Comparison of ENCODE assay signal across 17 cellular contexts in genomic region chr5:77638204-77638762, GRCh38. TPM values are rescaled to one million over a fixed set of nuclear protein-coding genes. Genes with fewer than 3 reads are reported as not detected.
A peak's percentile ranks its signal among the peaks of the same experiment; 100 is the strongest.
DNase-seq lines count a peak whose midpoint lies in the region; ATAC-seq, FAIRE-seq and TF ChIP-seq lines count a peak whose summit lies in the region.
"Had no signal": no experiment of that assay in that cellular context is flagged by ENCODE, and none has a peak within 500 bp of the region (broad histone marks: within the 10 kb centered on the region; RNA-seq: fewer than 3 reads in every experiment).

Gene OTP (minus strand): TSS chr5:77638713. CDS start chr5:77638549, 164 bp downstream.

- H2AFZ ChIP-seq in GM12878 (ENCODE audit: control insufficient read depth, low read depth, low read length), result no peak within 1 kb of the TSS

- TF ChIP-seq CTCF in HFFc6 (IDR thresholded peaks at IDR 0.05) (no peak), GM12878 (IDR thresholded peaks at IDR 0.05 in 2 of 3, conservative IDR thresholded peaks at IDR 0.05 in 1 of 3; ENCODE audit: control insufficient read depth in 2 of 3, extremely low read depth in 1 of 3, insufficient read depth in 1 of 3, low read depth in 3 of 3, low read length in 3 of 3) (no peak), nephron progenitor cell (IDR thresholded peaks at IDR 0.05) (no peak)

- no peak for TF ChIP-seq POLR2A in GM12878 (IDR thresholded peaks at IDR 0.05; ENCODE audit: low read depth, low read length)

- H3K4me2 ChIP-seq in GM12878 (ENCODE audit: control insufficient read depth, insufficient read depth), result no peak within 1 kb of the TSS

- H3K4me1 ChIP-seq in GM12878 (ENCODE audit: control insufficient read depth, insufficient read depth, low read length), result no peaks in the 10 kb centered on the region

- no peaks in the 10 kb centered on the region for H4K20me1 ChIP-seq in GM12878 (ENCODE audit: control insufficient read depth, insufficient read depth)

- H3K27ac ChIP-seq in GM12878 (ENCODE audit: control insufficient read depth, insufficient read depth), result no peak within 1 kb of the TSS
- H3K27ac ChIP-seq: 22Rv1, skin epidermis, transverse colon had no signal

- H3K9me3 Mint-ChIP-seq in HFFc6 (0 out of 2 replicates have a peak, but pooled peaks cover 6% of the 10 kb centered on the region), nephron progenitor cell (peaks cover 11% of the 10 kb centered on the region)

- POLR2A ChIA-PET in GM12878 (lab: Charles Lee), result interaction anchor here (0.6 to 1.7 kb wide), 6 partner anchors 8 to 379 kb away, joined by 3 to 10 read pairs (median 4); no protein-coding TSS in a partner anchor

- SMC1A ChIA-PET in GM12878 (lab: Charles Lee; ENCODE audit: uncharacterized antibody, unreplicated experiment), result interaction anchor here (0.7 to 1.1 kb wide), 5 partner anchors 9 to 218 kb away, joined by 3 to 5 read pairs (median 3); no protein-coding TSS in a partner anchor

- peaks cover 10% of the 10 kb centered on the region; the same call in 1 of the 2 replicates for H3K36me3 Mint-ChIP-seq in HFFc6 (ENCODE audit: low read depth)
- no peaks in the 10 kb centered on the region for H3K36me3 Mint-ChIP-seq in nephron progenitor cell (ENCODE audit: low read depth)

- H3K27ac Mint-ChIP-seq in HFFc6 (no peak within 1 kb of the TSS), nephron progenitor cell (no peak within 1 kb of the TSS)

- peak within 1 kb of the TSS; percentile 4; the same call in 1 of the 2 replicates for H3K4me3 Mint-ChIP-seq in HFFc6
- peak within 1 kb of the TSS; percentile 49 for H3K4me3 Mint-ChIP-seq in nephron progenitor cell

- no peak within 1 kb of the TSS for H3K9ac ChIP-seq in GM12878 (ENCODE audit: control insufficient read depth, insufficient read depth, low read length)

- RAD21 ChIA-PET in GM12878 (lab: Charles Lee; ENCODE audit: unreplicated experiment), result interaction anchor here (0.9 to 1.4 kb wide), 2 partner anchors 77 to 132 kb away, joined by 3 to 6 read pairs; no protein-coding TSS in a partner anchor

- no peak within 1 kb of the TSS for H3K4me3 ChIP-seq in GM12878
- H3K4me3 ChIP-seq: skin epidermis, transverse colon had no signal

- intact Hi-C loops in GM12878 (cut with micrococcal nuclease; ENCODE audit: unreplicated experiment), result no loop called here

- DNase-seq in DMS53 (lab: John Stamatoyannopoulos, UW) (peak; percentile 49), DMS53 treated with DMSO at 0.1 percent for 48 hours (lab: John Stamatoyannopoulos, UW; ENCODE audit: unreplicated experiment) (no peak), HFFc6 (no peak), GM12878 (ENCODE audit: low read depth, low spot score) (no peak), nephron progenitor cell (no peak), NCI-H1092 (lab: John Stamatoyannopoulos, UW) (no peak), COLO668 (lab: John Stamatoyannopoulos, UW; ENCODE audit: unreplicated experiment) (no peak)
- DNase-seq in stimulated activated CD4-positive, alpha-beta T cell treated with anti-CD3 and anti-CD28 coated beads, Interleukin-12 subunit alpha, Interleukin-12 subunit beta, amount 100 ng/mL, for 4 hours, result no peak
- DNase-seq: activated naive CD4-positive, alpha-beta T cell treated with anti-CD3 and anti-CD28 coated beads, Interleukin-2, amount 50 U/mL, for 16 hours; NK-92 treated with Interleukin-12 subunit alpha and Interleukin-12 subunit beta, amount 100 ng/mL, for 24 hours; transverse colon had no signal

- H3K79me2 ChIP-seq in GM12878 (ENCODE audit: control insufficient read depth, insufficient read depth, low read length), result no peaks in the 10 kb centered on the region

- H3K36me3 ChIP-seq in GM12878 (ENCODE audit: control insufficient read depth in 2 of 2, insufficient read depth in 2 of 2, low read length in 1 of 2), result no peaks in the 10 kb centered on the region
- H3K36me3 ChIP-seq: transverse colon had no signal

- TF ChIP-seq RAD21 in GM12878 (IDR thresholded peaks at IDR 0.05; ENCODE audit: insufficient read depth, low read depth, low read length), result no peak

- no TSS peak for BruUV-seq in GM12878 (replicated peaks; lab: Mats Ljungman, UMichigan)

- in situ Hi-C loops in GM12878 (cut with MboI), result no loop called here

- peaks cover 57% of the 10 kb centered on the region for H3K27me3 Mint-ChIP-seq in HFFc6 (ENCODE audit: insufficient read depth)
- H3K27me3 Mint-ChIP-seq in nephron progenitor cell (ENCODE audit: low read depth, poor library complexity), result peaks cover 100% of the 10 kb centered on the region

- H3K4me1 Mint-ChIP-seq in HFFc6 (ENCODE audit: low read depth), result peaks cover 7% of the 10 kb centered on the region; the same call in 1 of the 2 replicates
- H3K4me1 Mint-ChIP-seq in nephron progenitor cell, result peaks cover 42% of the 10 kb centered on the region

- peak; percentile 11; the same call in 2 of the 3 replicates for ATAC-seq in GM12878
- ATAC-seq: activated CD4-positive, CD25-positive, alpha-beta regulatory T cell treated with anti-CD3 and anti-CD28 coated beads, Interleukin-2, amount 50 U/mL, for 24 hours had no signal

- WGBS in GM12878 (ENCODE audit: insufficient coverage, insufficient replicate concordance, low lambda C conversion rate, missing lambda C conversion rate), result 35% methylated on average over 19 of the region's 22 CpGs

- CTCF ChIA-PET in GM12878 (lab: Yijun Ruan, JAX), result interaction anchor here (0.8 kb wide), 1 partner anchor 80 kb away, joined by 4 read pairs; no protein-coding TSS in a partner anchor

- no peak for TF ChIP-seq EP300 in GM12878 (IDR thresholded peaks at IDR 0.05; ENCODE audit: borderline replicate concordance in 1 of 2, control insufficient read depth in 1 of 2, low read depth in 2 of 2, low read length in 2 of 2)

- H3K9me3 ChIP-seq in GM12878 (replicated peaks; ENCODE audit: control insufficient read depth, insufficient read depth, low read length), result peaks cover 18% of the 10 kb centered on the region
- H3K9me3 ChIP-seq: transverse colon had no signal

- H3K27me3 ChIP-seq in GM12878 (replicated peaks in 1 of 2; ENCODE audit: control insufficient read depth in 2 of 2, insufficient read depth in 2 of 2, low read length in 1 of 2), result peaks cover 3 to 52% of the 10 kb centered on the region in 2 experiments

- FAIRE-seq in GM12878 (lab: Jason Lieb, UNC), result no peak
- FAIRE-seq: colon, D721Med had no signal

TF ChIP-seq in GM12878, 131 proteins besides CTCF, POLR2A, EP300 and RAD21:
- TF ChIP-seq BCL3 (IDR thresholded peaks at IDR 0.05; ENCODE audit: borderline replicate concordance, insufficient read depth, low read depth, low read length, poor library complexity, severe bottlenecking) (no peak), MYC (IDR thresholded peaks at IDR 0.05; ENCODE audit: insufficient read depth, insufficient read length, insufficient replicate concordance, low read length, severe bottlenecking) (no peak), CBX5 (IDR thresholded peaks at IDR 0.05; ENCODE audit: low read depth) (no peak), SUZ12 (IDR thresholded peaks at IDR 0.05; ENCODE audit: unreplicated experiment) (no peak)
TF ChIP-seq in GM12878: peak in this region for 0.

RNA-seq across cellular contexts. Expression of gene OTP, which starts in this region (rescaled TPM):
- total RNA-seq in HFFc6 (2021; fragmentation: NEBNext Ultra II Directional; extraction: Animal tissue kit (Norgen Biotek cat#: 25700)), result not detected
- 2.2 and 2.7 TPM in 2 replicates for total RNA-seq in GM12878 (2013; cell fraction: nucleolus; rRNA removed)
- total RNA-seq in GM12878 (2014; rRNA removed) (0.45 and 0.54 TPM in 2 replicates), GM12878 (2014; rRNA removed; fragmentation: Illumina TruSeq; extraction: Trizol) (0.31 and 0.46 TPM in 2 replicates), GM12878 (2021) (8.4 and 8.5 TPM in 2 replicates)
- polyA plus RNA-seq in GM12878 (2011; ENCODE audit: low read depth), result 0.66 TPM
- polyA plus RNA-seq in GM12878 (2011; rRNA removed) (0.63 and 0.71 TPM in 2 replicates), GM12878 (2014; fragmentation: Illumina TruSeq; extraction: Trizol) (2.3 and 3.5 TPM in 2 replicates), GM12878 (2014; fragmentation: Nextera tagmentation; extraction: Ambion mirVana) (1 to 10 TPM; 1.5 to 2.6 TPM), GM12878 (2014; rRNA removed) (2.3 and 3.1 TPM in 2 replicates), GM12878 (2016; fragmentation: Nextera tagmentation; extraction: Ambion mirVana) (1 to 10 TPM; 3.3 to 8.8 TPM)
- polyA plus RNA-seq in GM12878 (2011; cell fraction: cytosol; rRNA removed), result 0.82 and 1.1 TPM in 2 replicates
- 1.8 and 2.6 TPM in 2 replicates for polyA plus RNA-seq in GM12878 (2011; cell fraction: nucleus; rRNA removed)
- polyA plus RNA-seq in GM12878 (2012), result 0.88 and 1.2 TPM in 2 replicates
- 0.93 and 1.1 TPM in 2 replicates for polyA minus RNA-seq in GM12878 (2011; rRNA and poly(A)+ RNA removed)
- 1.6 and 1.9 TPM in 2 replicates for polyA minus RNA-seq in GM12878 (2011; cell fraction: cytosol; rRNA and poly(A)+ RNA removed)
- polyA minus RNA-seq in GM12878 (2011; cell fraction: nucleus; rRNA and poly(A)+ RNA removed), result 0.48 and 1.2 TPM in 2 replicates
- total RNA-seq: fibroblast of lung, transverse colon had no signal
- polyA plus RNA-seq: fibroblast of lung had no signal
